Comparison of ENCODE assay signal across 9 cellular contexts in genomic region chr6:32386040-32386439, GRCh38. TPM values are rescaled to one million over a fixed set of nuclear protein-coding genes. Genes with fewer than 3 reads are reported as not detected.
"Had no signal": no experiment of that assay in that cellular context is flagged by ENCODE, and none has a peak within 500 bp of the region (broad histone marks: within the 10 kb centered on the region; RNA-seq: fewer than 3 reads in every experiment).

No MANE protein-coding gene starts in this region.

- H3K27ac ChIP-seq: HL-60, KMS-11 had no signal

- FAIRE-seq: HTR-8/SVneo had no signal

- H3K9ac ChIP-seq: KMS-11 had no signal

- DNase-seq: IMR-90, KBM-7, KG1 had no signal

- H3K4me2 ChIP-seq: KMS-11 had no signal

RNA-seq across cellular contexts. Expression of gene TSBP1, which starts 14.3 kb away (rescaled TPM):
- total RNA-seq: HT-29, HT1080, IMR-90 had no signal
- polyA plus RNA-seq: IMR-90 had no signal

RNA-seq across cellular contexts. Expression of gene BTNL2, which starts 20.9 kb away (rescaled TPM):
- total RNA-seq: HT-29, HT1080, IMR-90 had no signal
- polyA plus RNA-seq: IgD-negative memory B cell, IMR-90 had no signal

RNA-seq across cellular contexts. Expression of gene HLA-DRA, which starts 53.6 kb away (rescaled TPM):
- total RNA-seq: HT-29, IMR-90 had no signal
- polyA plus RNA-seq: IMR-90 had no signal
